Comparison of ENCODE assay signal across 19 cellular contexts in genomic region chr17:32160526-32160925, GRCh38. TPM values are rescaled to one million over a fixed set of nuclear protein-coding genes. Genes with fewer than 3 reads are reported as not detected.
DNase-seq lines count a peak whose midpoint lies in the region; ATAC-seq and TF ChIP-seq lines count a peak whose summit lies in the region.
"Had no signal": no experiment of that assay in that cellular context is flagged by ENCODE, and none has a peak within 500 bp of the region (broad histone marks: within the 10 kb centered on the region; RNA-seq: fewer than 3 reads in every experiment).

No MANE protein-coding gene starts in this region.

- peak overlapping the region; percentile 44 for H2AK9ac ChIP-seq in IMR-90 (replicated peaks; ENCODE audit: low read depth, low read length, poor library complexity)

- no peak for TF ChIP-seq RAD21 in IMR-90 (IDR thresholded peaks at IDR 0.05; ENCODE audit: low read length)

- H3K4me2 ChIP-seq in IMR-90 (ENCODE audit: low read depth, low read length) (no peak overlapping the region), neuronal stem cell (ENCODE audit: insufficient read depth, low read length, poor library complexity, severe bottlenecking) (no peak overlapping the region)
- H3K4me2 ChIP-seq: KMS-11 had no signal

- dilution Hi-C loops in IMR-90 (cut with HindIII; ENCODE audit: low sequenced_read_pairs, unreplicated experiment): no loop called here

- H3K4ac ChIP-seq in IMR-90 (ENCODE audit: low read depth, low read length): peak overlapping the region; percentile 52; the same call in 1 of the 2 replicates
- no peak overlapping the region for H3K4ac ChIP-seq in neuronal stem cell (ENCODE audit: low read length)

- H3K36me3 ChIP-seq in IMR-90 (ENCODE audit: control insufficient read depth, insufficient read depth, low read length) (peaks cover 9% of the 10 kb centered on the region), esophagus muscularis mucosa (peaks cover 12 to 51% (median 23%) of the 10 kb centered on the region in 4 donors), neuronal stem cell (replicated peaks in 1 of 2; ENCODE audit: control insufficient read depth in 2 of 2, insufficient read depth in 2 of 2, low read length in 2 of 2) (peaks cover 18 to 51% of the 10 kb centered on the region in 2 donors), HAP-1 (replicated peaks) (peaks cover 3% of the 10 kb centered on the region)

- H3K9ac ChIP-seq in IMR-90 (ENCODE audit: low read depth, low read length): no peak overlapping the region
- H3K9ac ChIP-seq in neuronal stem cell (ENCODE audit: low read depth, low read length, poor library complexity): peak overlapping the region; percentile 44
- H3K9ac ChIP-seq: KMS-11 had no signal

- no peak for DNase-seq in AG04450 (ENCODE audit: low read depth, low spot score)
- DNase-seq in IMR-90: no peak
- peak; percentile 26 for DNase-seq in esophagus muscularis mucosa (ENCODE audit: extremely low spot score)
- DNase-seq in neuronal stem cell (ENCODE audit: low spot score): no peak
- DNase-seq in HAP-1 (ENCODE audit: low spot score in 2 of 2): no peak
- no peak for DNase-seq in activated T-cell treated with anti-CD3 and anti-CD28 coated beads, Interleukin-2, amount 50 U/mL, for 72 hours
- no peak for DNase-seq in GM13976 (ENCODE audit: low spot score)
- DNase-seq: Calu3; CD4-positive, alpha-beta memory T cell; H7; MV-4-11; NCI-H1694 treated with DMSO at 0.1 percent for 48 hours; NCI-H2107; NCI-H510A treated with DMSO at 0.1 percent for 48 hours; NCI-H774; SIG-M5 had no signal

- H3K14ac ChIP-seq in IMR-90 (replicated peaks; ENCODE audit: low read depth, low read length) (peak overlapping the region; percentile 35; the same call in 1 of the 2 replicates), neuronal stem cell (ENCODE audit: low read length) (peak overlapping the region; percentile 71)

- H2BK5ac ChIP-seq in IMR-90 (ENCODE audit: low read depth, low read length, poor library complexity, severe bottlenecking) (peak overlapping the region; percentile 24), neuronal stem cell (ENCODE audit: low read length) (no peak overlapping the region)

- peak overlapping the region; percentile 11 for H3K27ac ChIP-seq in AG04450 (ENCODE audit: low read depth, low read length)
- no peak overlapping the region for H3K27ac ChIP-seq in IMR-90 (ENCODE audit: insufficient read depth, low read length)
- no peak overlapping the region for H3K27ac ChIP-seq in esophagus muscularis mucosa (replicated peaks in 1 of 4)
- no peak overlapping the region for H3K27ac ChIP-seq in neuronal stem cell (replicated peaks; ENCODE audit: low read length)
- H3K27ac ChIP-seq: KMS-11 had no signal

- CTCF ChIA-PET in AG04450 (lab: Charles Lee) (interaction anchor here (0.8 kb wide), 1 partner anchor 32 kb away, joined by 3 read pairs; no protein-coding TSS in a partner anchor), IMR-90 (lab: Yijun Ruan, JAX) (interaction anchor here (0.6 to 0.9 kb wide), 2 partner anchors 19 to 93 kb away, joined by 4 read pairs; no protein-coding TSS in a partner anchor)

- H4K5ac ChIP-seq in IMR-90 (ENCODE audit: low read depth, low read length): no peak overlapping the region

- H2BK120ac ChIP-seq in IMR-90 (ENCODE audit: low read depth, low read length): no peak overlapping the region
- no peak overlapping the region for H2BK120ac ChIP-seq in neuronal stem cell (ENCODE audit: low read depth, low read length)

- no peak for TF ChIP-seq POLR2A in IMR-90 (IDR thresholded peaks at IDR 0.05; ENCODE audit: low read depth, low read length)
- no peak for TF ChIP-seq POLR2A in esophagus muscularis mucosa (IDR thresholded peaks at IDR 0.05; ENCODE audit: low read depth)

- H4K8ac ChIP-seq in IMR-90 (ENCODE audit: low read depth in 2 of 2, low read length in 2 of 2) (no peak overlapping the region), neuronal stem cell (ENCODE audit: low read depth, low read length) (no peak overlapping the region)

- no peak overlapping the region for H3K56ac ChIP-seq in IMR-90 (ENCODE audit: extremely low read depth, insufficient read depth, low read length)

- H3K4me1 ChIP-seq in IMR-90 (ENCODE audit: control insufficient read depth, insufficient read depth, low read length) (peaks cover 12% of the 10 kb centered on the region), esophagus muscularis mucosa (peaks cover 0 to 20% (median 14%) of the 10 kb centered on the region in 4 donors), neuronal stem cell (ENCODE audit: control insufficient read depth in 2 of 2, insufficient read depth in 1 of 2, low read depth in 1 of 2, low read length in 2 of 2) (no peaks in the 10 kb centered on the region), HAP-1 (0 out of 2 replicates have a peak, but pooled peaks cover 4% of the 10 kb centered on the region)

- H4K91ac ChIP-seq in IMR-90 (ENCODE audit: insufficient read depth, low read depth, low read length): no peak overlapping the region
- H4K91ac ChIP-seq in neuronal stem cell (ENCODE audit: low read depth, low read length, poor library complexity): no peak overlapping the region

- WGBS in IMR-90 (ENCODE audit: extremely low coverage in 2 of 2, insufficient read length in 1 of 2), 2 experiments: 93% methylated on average over 5 of the region's 9 CpGs; no CpG with 5 or more reads in 1 of the 2 experiments
- WGBS in esophagus muscularis mucosa: no CpG with 5 or more reads among the region's 9 CpGs
- WGBS in neuronal stem cell (ENCODE audit: extremely low coverage in 2 of 2, insufficient read length in 2 of 2, insufficient replicate concordance in 1 of 2), 2 donors: no CpG with 5 or more reads among the region's 9 CpGs

- intact Hi-C loops in IMR-90 (cut with micrococcal nuclease) (loop anchor here (2.0 kb wide), 1 partner anchor 14 kb away; no protein-coding TSS in a partner anchor), esophagus muscularis mucosa (cut with DNase I) (no loop called here)

- H3K4me3 ChIP-seq in AG04450 (ENCODE audit: low read depth, low read length) (no peak overlapping the region), IMR-90 (ENCODE audit: insufficient read depth, low read depth, low read length) (no peak overlapping the region), esophagus muscularis mucosa (no peak overlapping the region), neuronal stem cell (ENCODE audit: low read length in 2 of 2) (no peak overlapping the region), HAP-1 (no peak overlapping the region)
- H3K4me3 ChIP-seq: GM12878 had no signal

- TF ChIP-seq CTCF in AG04450 (IDR thresholded peaks at IDR 0.05; ENCODE audit: low read depth, low read length): no peak
- TF ChIP-seq CTCF in IMR-90 (conservative IDR thresholded peaks at IDR 0.05; ENCODE audit: low read depth, low read length): no peak
- no peak for TF ChIP-seq CTCF in esophagus muscularis mucosa (IDR thresholded peaks at IDR 0.05)
- TF ChIP-seq CTCF in GM13976 (IDR thresholded peaks at IDR 0.05; ENCODE audit: borderline replicate concordance, control extremely low read depth, extremely low read depth, insufficient read depth, missing control alignments): no peak

- H2BK15ac ChIP-seq in IMR-90 (ENCODE audit: low read depth, low read length) (0 out of 3 replicates have a peak overlapping the region, but pooled peaks have one; percentile 48), neuronal stem cell (ENCODE audit: low read length) (peak overlapping the region; percentile 37)

- no peaks in the 10 kb centered on the region for H3K9me3 Mint-ChIP-seq in activated T-cell treated with anti-CD3 and anti-CD28 coated beads, Interleukin-2, amount 50 U/mL, for 72 hours
- H3K9me3 Mint-ChIP-seq: CD4-positive, alpha-beta memory T cell had no signal

- no peak overlapping the region for H3K27ac Mint-ChIP-seq in activated T-cell treated with anti-CD3 and anti-CD28 coated beads, Interleukin-2, amount 50 U/mL, for 72 hours
- H3K27ac Mint-ChIP-seq: CD4-positive, alpha-beta memory T cell had no signal

- H3K27me3 Mint-ChIP-seq in activated T-cell treated with anti-CD3 and anti-CD28 coated beads, Interleukin-2, amount 50 U/mL, for 72 hours (ENCODE audit: low read depth): no peaks in the 10 kb centered on the region
- H3K27me3 Mint-ChIP-seq: CD4-positive, alpha-beta memory T cell had no signal

- H4K20me1 ChIP-seq in IMR-90 (ENCODE audit: insufficient read depth, low read length): peaks cover 29% of the 10 kb centered on the region; the same call in 1 of the 2 replicates

- H2BK12ac ChIP-seq in neuronal stem cell (ENCODE audit: low read length): peak overlapping the region; percentile 41

- H3K9me3 ChIP-seq in AG04450 (ENCODE audit: control insufficient read depth, insufficient read depth, low read length) (no peaks in the 10 kb centered on the region; the same call in 1 of the 2 replicates), IMR-90 (ENCODE audit: control insufficient read depth, insufficient read depth, low read length) (no peaks in the 10 kb centered on the region), esophagus muscularis mucosa (no peaks in the 10 kb centered on the region), neuronal stem cell (replicated peaks in 1 of 2; ENCODE audit: control insufficient read depth in 2 of 2, insufficient read depth in 1 of 2, low read depth in 1 of 2, low read length in 2 of 2) (peaks cover 3 to 16% of the 10 kb centered on the region in 2 donors), HAP-1 (no peaks in the 10 kb centered on the region)

- peaks cover 0 to 6% of the 10 kb centered on the region in 2 donors for H3K36me3 Mint-ChIP-seq in activated T-cell treated with anti-CD3 and anti-CD28 coated beads, Interleukin-2, amount 50 U/mL, for 72 hours (ENCODE audit: insufficient read depth in 2 of 2)

- H3K23ac ChIP-seq in IMR-90 (ENCODE audit: low read depth, low read length): peak overlapping the region; percentile 26; the same call in 1 of the 2 replicates
- H3K23ac ChIP-seq in neuronal stem cell (ENCODE audit: low read depth, low read length, poor library complexity): peak overlapping the region; percentile 96

- peaks cover 16% of the 10 kb centered on the region for H3K9me1 ChIP-seq in IMR-90 (ENCODE audit: insufficient read depth, low read length)

- no TSS peak for BruUV-seq in IMR-90 (replicated peaks; lab: Mats Ljungman, UMichigan)

- in situ Hi-C loops in IMR-90 (cut with MboI; ENCODE audit: low sequenced_read_pairs) (no loop called here), HAP-1 (cut with MboI; ENCODE audit: low sequenced_read_pairs) (no loop called here), GM13976 (cut with MboI; ENCODE audit: low sequenced_read_pairs, unreplicated experiment) (no loop called here)

- H3K79me1 ChIP-seq in IMR-90 (ENCODE audit: low read depth in 1 of 2, low read length in 2 of 2) (peaks cover 16 to 73% of the 10 kb centered on the region in 2 experiments; a peak in 3 of 4 replicates), neuronal stem cell (ENCODE audit: low read depth, low read length) (peaks cover 15% of the 10 kb centered on the region)

- peaks cover 13% of the 10 kb centered on the region for H3K4me1 Mint-ChIP-seq in activated T-cell treated with anti-CD3 and anti-CD28 coated beads, Interleukin-2, amount 50 U/mL, for 72 hours (ENCODE audit: low read depth)

- peak overlapping the region; percentile 77 for H2AK5ac ChIP-seq in IMR-90 (ENCODE audit: low read depth, low read length)
- H2AK5ac ChIP-seq in neuronal stem cell (ENCODE audit: low read depth, low read length): no peak overlapping the region

- no peak overlapping the region for H3K4me3 Mint-ChIP-seq in activated T-cell treated with anti-CD3 and anti-CD28 coated beads, Interleukin-2, amount 50 U/mL, for 72 hours
- H3K4me3 Mint-ChIP-seq: CD4-positive, alpha-beta memory T cell had no signal

- H3K18ac ChIP-seq in IMR-90 (ENCODE audit: low read depth, low read length) (no peak overlapping the region), neuronal stem cell (ENCODE audit: low read length) (no peak overlapping the region)

- no peak overlapping the region for H2AFZ ChIP-seq in IMR-90 (replicated peaks; ENCODE audit: low read length, poor library complexity)
- no peak overlapping the region for H2AFZ ChIP-seq in neuronal stem cell (ENCODE audit: low read length)

- ATAC-seq in IMR-90 (ENCODE audit: low read depth): no peak
- ATAC-seq in activated T-cell treated with anti-CD3 and anti-CD28 coated beads, Interleukin-2, amount 50 U/mL, for 72 hours (replicated peaks in 1 of 2): no peak
- no peak for ATAC-seq in SK-N-SH treated with all-trans-retinoic acid at 6 μM for 48 hours
- ATAC-seq: GM12878 had no signal

- POLR2A ChIA-PET in AG04450 (lab: Yijun Ruan, JAX): interaction anchor here (0.7 kb wide), 1 partner anchor 19 kb away, joined by 6 read pairs; no protein-coding TSS in a partner anchor
- POLR2A ChIA-PET in IMR-90 (lab: Charles Lee; ENCODE audit: unreplicated experiment): no interaction called here

- H3K27me3 ChIP-seq in AG04450 (ENCODE audit: control insufficient read depth, insufficient read depth, low read length) (no peaks in the 10 kb centered on the region), IMR-90 (ENCODE audit: control insufficient read depth, insufficient read depth, low read length) (no peaks in the 10 kb centered on the region), esophagus muscularis mucosa (no peaks in the 10 kb centered on the region), neuronal stem cell (ENCODE audit: control insufficient read depth in 3 of 3, insufficient read depth in 3 of 3, low read depth in 1 of 3, low read length in 3 of 3) (no peaks in the 10 kb centered on the region), HAP-1 (ENCODE audit: low read depth) (no peaks in the 10 kb centered on the region)

- peak overlapping the region; percentile 29; the same call in 1 of the 2 replicates for H2BK20ac ChIP-seq in IMR-90 (ENCODE audit: low read depth, low read length)

- no peak for TF ChIP-seq EP300 in esophagus muscularis mucosa (IDR thresholded peaks at IDR 0.05)

RNA-seq across cellular contexts. Expression of gene RHOT1, which starts 18.2 kb away (rescaled TPM):
- 44.4 and 59.0 TPM in 2 replicates for polyA plus RNA-seq in AG04450 (2011; rRNA removed)
- polyA minus RNA-seq in AG04450 (2011; rRNA and poly(A)+ RNA removed): 24.5 and 48.7 TPM in 2 replicates
- 27.4 and 40.5 TPM in 2 replicates for total RNA-seq in IMR-90 (2012; rRNA removed)
- polyA plus RNA-seq in IMR-90 (2012; rRNA removed): 23.7 and 27.6 TPM in 2 replicates
- 4.1 and 5.2 TPM in 2 replicates for polyA plus RNA-seq in IMR-90 (2012; cell fraction: cytosol; rRNA removed)
- 2.4 and 23.1 TPM in 2 replicates for polyA plus RNA-seq in IMR-90 (2012; cell fraction: nucleus; rRNA removed; ENCODE audit: low replicate concordance)
- 10 to 100 TPM; 34.6 to 52.7 (median 43.1) TPM for total RNA-seq in esophagus muscularis mucosa
- polyA plus RNA-seq in neuronal stem cell (2013, experiment 1 of 2): 31.5 TPM
- polyA plus RNA-seq in neuronal stem cell (2013, experiment 2 of 2): 32.5 TPM
- total RNA-seq in activated T-cell treated with anti-CD3 and anti-CD28 coated beads, Interleukin-2, amount 50 U/mL, for 72 hours: 10 to 100 TPM; 24.2 to 29.9 TPM
